18 cellular contexts compared by ENCODE assay signal in the genomic region with DNA sequence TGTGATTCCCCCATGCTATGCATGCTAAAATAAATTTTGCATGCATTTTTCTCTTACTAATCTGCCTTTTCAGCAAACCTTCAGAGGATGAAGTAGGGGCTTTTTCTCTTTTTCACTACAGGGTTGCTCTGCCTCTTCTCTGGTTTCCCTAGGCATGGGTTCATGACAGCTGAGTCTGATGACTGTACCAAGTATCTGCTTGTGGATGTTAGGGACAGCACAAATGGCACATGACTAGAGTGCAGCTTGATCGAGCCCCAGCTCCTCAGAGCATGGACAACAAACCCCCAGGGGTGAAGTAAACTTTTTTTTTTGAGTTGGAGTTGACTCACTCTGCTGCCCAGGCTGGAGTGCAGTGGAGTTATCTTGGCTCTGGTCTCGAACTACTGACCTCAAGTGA. TPM values are rescaled to one million over a fixed set of nuclear protein-coding genes. Genes with fewer than 3 reads are reported as not detected.
DNase-seq lines count a peak whose midpoint lies in the region; ATAC-seq, FAIRE-seq and TF ChIP-seq lines count a peak whose summit lies in the region.
"Had no signal": no experiment of that assay in that cellular context is flagged by ENCODE, and none has a peak within 500 bp of the region (broad histone marks: within the 10 kb centered on the region; RNA-seq: fewer than 3 reads in every experiment).

No MANE protein-coding gene starts in this region.

- H3K4me2 ChIP-seq in OCI-LY3 (ENCODE audit: low read length) (peak overlapping the region; percentile 25; the same call in 1 of the 2 replicates), H1 (ENCODE audit: insufficient read depth in 1 of 2, low read depth in 2 of 2, low read length in 2 of 2) (no peak overlapping the region)

- no peak overlapping the region for H2BK20ac ChIP-seq in H1 (ENCODE audit: low read length)

- H3K9ac ChIP-seq in OCI-LY3 (ENCODE audit: low read length) (no peak overlapping the region), H1 (replicated peaks in 1 of 4; ENCODE audit: extremely low read depth in 1 of 4, low read depth in 3 of 4, low read length in 3 of 4) (no peak overlapping the region), colonic mucosa (ENCODE audit: low read depth in 2 of 2, low read length in 2 of 2) (no peak overlapping the region)

- H3K79me1 ChIP-seq in H1 (ENCODE audit: low read depth, low read length): no peaks in the 10 kb centered on the region

- H2BK15ac ChIP-seq in H1 (ENCODE audit: low read length): no peak overlapping the region

- TF ChIP-seq RAD21 in H1 (IDR thresholded peaks at IDR 0.05 in 1 of 2, conservative IDR thresholded peaks at IDR 0.05 in 1 of 2; ENCODE audit: low read depth in 2 of 2, low read length in 2 of 2): no peak

- no peak overlapping the region for H4K5ac ChIP-seq in H1 (ENCODE audit: insufficient read length, low read depth, low read length)

- TF ChIP-seq CTCF in OCI-LY3 (IDR thresholded peaks at IDR 0.05; ENCODE audit: low read depth, low read length) (no peak), H1 (IDR thresholded peaks at IDR 0.05; ENCODE audit: control extremely low read depth in 1 of 3, insufficient read depth in 1 of 3, low read depth in 1 of 3, low read length in 3 of 3) (no peak), nephron progenitor cell (IDR thresholded peaks at IDR 0.05) (no peak), omental fat pad (IDR thresholded peaks at IDR 0.05) (no peak), colonic mucosa (IDR thresholded peaks at IDR 0.05) (no peak), WERI-Rb-1 (IDR thresholded peaks at IDR 0.05; ENCODE audit: low read depth, low read length) (no peak)

- H3K9me3 Mint-ChIP-seq in nephron progenitor cell: no peaks in the 10 kb centered on the region
- H3K9me3 Mint-ChIP-seq in stimulated activated memory B cell treated with anti-CD40 and anti-IgM and Interleukin-4, amounts not matched to agents 10 μg/mL and 1 μg/mL and 100 μg/mL, for 72 hours: no peaks in the 10 kb centered on the region
- H3K9me3 Mint-ChIP-seq: CD4-positive, alpha-beta memory T cell had no signal

- no peak overlapping the region for H3K18ac ChIP-seq in H1 (ENCODE audit: extremely low read depth, low read length)

- no peaks in the 10 kb centered on the region for H3K36me3 Mint-ChIP-seq in nephron progenitor cell (ENCODE audit: low read depth)
- H3K36me3 Mint-ChIP-seq in stimulated activated memory B cell treated with anti-CD40 and anti-IgM and Interleukin-4, amounts not matched to agents 10 μg/mL and 1 μg/mL and 100 μg/mL, for 72 hours: no peaks in the 10 kb centered on the region
- H3K36me3 Mint-ChIP-seq: CD4-positive, alpha-beta memory T cell had no signal

- H3K23ac ChIP-seq in H1 (ENCODE audit: insufficient read length): no peak overlapping the region

- 87% methylated on average over 2 of the region's 2 CpGs; no CpG with 5 or more reads in 1 of the 2 experiments for WGBS in H1 (ENCODE audit: extremely low coverage in 1 of 2, insufficient coverage in 1 of 2, insufficient read length in 1 of 2, insufficient replicate concordance in 2 of 2, low coverage in 1 of 2, low lambda C conversion rate in 2 of 2, missing lambda C conversion rate in 1 of 2), 2 experiments

- H3K27me3 ChIP-seq in OCI-LY3 (ENCODE audit: low read depth, low read length) (peaks cover 36% of the 10 kb centered on the region), H1 (replicated peaks in 1 of 4; ENCODE audit: control insufficient read depth in 3 of 4, extremely low read depth in 1 of 4, insufficient read depth in 3 of 4, low read length in 3 of 4) (no peaks in the 10 kb centered on the region), colonic mucosa (no peaks in the 10 kb centered on the region), WERI-Rb-1 (ENCODE audit: insufficient read depth, low read depth, severe bottlenecking) (no peaks in the 10 kb centered on the region)
- H3K27me3 ChIP-seq: BE2C had no signal

- H2AFZ ChIP-seq in OCI-LY3 (ENCODE audit: low read depth, low read length) (no peak overlapping the region), H1 (ENCODE audit: low read length) (no peak overlapping the region)

- H3K9me3 ChIP-seq in OCI-LY3 (ENCODE audit: insufficient read depth, low read length) (no peaks in the 10 kb centered on the region), H1 (ENCODE audit: insufficient read depth in 2 of 2, low read depth in 1 of 2, low read length in 1 of 2) (no peaks in the 10 kb centered on the region), colonic mucosa (no peaks in the 10 kb centered on the region), WERI-Rb-1 (ENCODE audit: severe bottlenecking) (no peaks in the 10 kb centered on the region)
- H3K9me3 ChIP-seq: BE2C, HAP-1 had no signal

- no peak overlapping the region for H3K56ac ChIP-seq in H1 (replicated peaks; ENCODE audit: insufficient read length, low read depth, low read length)

- no peak for TF ChIP-seq EP300 in H1 (IDR thresholded peaks at IDR 0.05; ENCODE audit: borderline replicate concordance in 1 of 2, low read depth in 2 of 2, low read length in 2 of 2)

- H4K8ac ChIP-seq in H1 (ENCODE audit: extremely low read depth, insufficient read depth, low read length): peak overlapping the region; percentile 1; the same call in 1 of the 2 replicates

- H3K4me3 ChIP-seq in OCI-LY3 (ENCODE audit: low read length) (no peak overlapping the region), H1 (ENCODE audit: extremely low read depth in 1 of 4, insufficient read depth in 2 of 4, low read depth in 3 of 4, low read length in 4 of 4) (no peak overlapping the region), colonic mucosa (no peak overlapping the region), WERI-Rb-1 (ENCODE audit: low read depth, low read length) (no peak overlapping the region)
- H3K4me3 ChIP-seq: HAP-1 had no signal

- H2BK120ac ChIP-seq in H1 (replicated peaks; ENCODE audit: low read depth, low read length): no peak overlapping the region

- no peaks in the 10 kb centered on the region for H3K4me1 Mint-ChIP-seq in nephron progenitor cell
- peaks cover 40% of the 10 kb centered on the region for H3K4me1 Mint-ChIP-seq in stimulated activated memory B cell treated with anti-CD40 and anti-IgM and Interleukin-4, amounts not matched to agents 10 μg/mL and 1 μg/mL and 100 μg/mL, for 72 hours

- POLR2A ChIA-PET in H1 (lab: Charles Lee; ENCODE audit: partially characterized antibody): no interaction called here

- H3K27me3 Mint-ChIP-seq in nephron progenitor cell (ENCODE audit: low read depth, poor library complexity): peaks cover 18% of the 10 kb centered on the region
- H3K27me3 Mint-ChIP-seq in stimulated activated memory B cell treated with anti-CD40 and anti-IgM and Interleukin-4, amounts not matched to agents 10 μg/mL and 1 μg/mL and 100 μg/mL, for 72 hours: no peaks in the 10 kb centered on the region
- H3K27me3 Mint-ChIP-seq: CD4-positive, alpha-beta memory T cell had no signal

- no peak overlapping the region for H2BK12ac ChIP-seq in H1 (ENCODE audit: low read depth, low read length)

- peak overlapping the region; percentile 17 for H3K27ac Mint-ChIP-seq in nephron progenitor cell
- H3K27ac Mint-ChIP-seq in stimulated activated memory B cell treated with anti-CD40 and anti-IgM and Interleukin-4, amounts not matched to agents 10 μg/mL and 1 μg/mL and 100 μg/mL, for 72 hours: no peak overlapping the region
- H3K27ac Mint-ChIP-seq: CD4-positive, alpha-beta memory T cell had no signal

- H4K20me1 ChIP-seq in OCI-LY3 (ENCODE audit: insufficient read depth, low read length) (no peaks in the 10 kb centered on the region), H1 (replicated peaks in 1 of 2; ENCODE audit: control insufficient read depth in 1 of 2, insufficient read depth in 2 of 2, low read length in 2 of 2) (no peaks in the 10 kb centered on the region)

- H3K36me3 ChIP-seq in OCI-LY3 (replicated peaks; ENCODE audit: low read depth, low read length) (no peaks in the 10 kb centered on the region), H1 (ENCODE audit: control insufficient read depth in 2 of 4, insufficient read depth in 4 of 4, low read length in 3 of 4) (no peaks in the 10 kb centered on the region), colonic mucosa (no peaks in the 10 kb centered on the region), WERI-Rb-1 (no peaks in the 10 kb centered on the region)
- H3K36me3 ChIP-seq: BE2C, HAP-1 had no signal

- intact Hi-C loops in colonic mucosa (cut with DNase I): no loop called here

- H2AK5ac ChIP-seq in H1 (ENCODE audit: low read depth, low read length): no peak overlapping the region

- no peak overlapping the region for H3K4me3 Mint-ChIP-seq in nephron progenitor cell
- H3K4me3 Mint-ChIP-seq in stimulated activated memory B cell treated with anti-CD40 and anti-IgM and Interleukin-4, amounts not matched to agents 10 μg/mL and 1 μg/mL and 100 μg/mL, for 72 hours: no peak overlapping the region
- H3K4me3 Mint-ChIP-seq: CD4-positive, alpha-beta memory T cell had no signal

- H3K27ac ChIP-seq in OCI-LY3 (ENCODE audit: low read length): no peak overlapping the region
- H3K27ac ChIP-seq in H1 (ENCODE audit: low read depth, low read length): no peak overlapping the region
- H3K27ac ChIP-seq in colonic mucosa: no peak overlapping the region
- no peak overlapping the region for H3K27ac ChIP-seq in WERI-Rb-1
- H3K27ac ChIP-seq: C4-2B, HL-60 had no signal

- no peak overlapping the region for H3K4ac ChIP-seq in H1 (replicated peaks; ENCODE audit: insufficient read length, low read depth, low read length)

- no peaks in the 10 kb centered on the region for H3K79me2 ChIP-seq in OCI-LY3 (ENCODE audit: low read length)
- no peaks in the 10 kb centered on the region for H3K79me2 ChIP-seq in H1 (ENCODE audit: control insufficient read depth in 1 of 2, insufficient read depth in 2 of 2, low read length in 2 of 2)

- CTCF ChIA-PET in H1 (lab: Charles Lee; ENCODE audit: partially characterized antibody): interaction anchor here (0.6 to 1.5 kb wide), 5 partner anchors 10 to 33 kb away, joined by 3 to 8 read pairs (median 4); no protein-coding TSS in a partner anchor

- H2BK5ac ChIP-seq in H1 (ENCODE audit: low read depth, low read length): no peak overlapping the region

- no peak for FAIRE-seq in H1 (lab: Jason Lieb, UNC)
- FAIRE-seq: A204.1, GM12891 had no signal

- DNase-seq in H1 (ENCODE audit: low read depth in 1 of 2, low spot score in 2 of 2) (no peak), nephron progenitor cell (no peak), omental fat pad (ENCODE audit: low spot score) (no peak), colonic mucosa (no peak), WERI-Rb-1 (no peak)
- DNase-seq: BE2C; CD4-positive, alpha-beta memory T cell; DMS79; GOT3 had no signal

- H3K4me1 ChIP-seq in OCI-LY3 (ENCODE audit: low read length) (peaks cover 43% of the 10 kb centered on the region), H1 (replicated peaks in 1 of 4; ENCODE audit: control insufficient read depth in 3 of 4, insufficient read depth in 4 of 4, low read length in 3 of 4) (no peaks in the 10 kb centered on the region), colonic mucosa (no peaks in the 10 kb centered on the region)
- H3K4me1 ChIP-seq: BE2C, HAP-1 had no signal

- no peaks in the 10 kb centered on the region for H3K23me2 ChIP-seq in H1 (ENCODE audit: low read depth, low read length)

- ATAC-seq in stimulated activated memory B cell treated with anti-CD40 and anti-IgM and Interleukin-4, amounts not matched to agents 10 μg/mL and 1 μg/mL and 100 μg/mL, for 72 hours: peak; percentile 54
- ATAC-seq in omental fat pad (ENCODE audit: low FRiP score): no peak
- ATAC-seq in HG02885 (IDR thresholded peaks at IDR 0.05; ENCODE audit: poor library complexity, unreplicated experiment): no peak

- H3K14ac ChIP-seq in H1 (ENCODE audit: insufficient read length): no peak overlapping the region

- TF ChIP-seq POLR2A in H1 (IDR thresholded peaks at IDR 0.05; ENCODE audit: control extremely low read depth in 1 of 2, low read depth in 2 of 2, low read length in 2 of 2): no peak

- no peak overlapping the region for H4K91ac ChIP-seq in H1 (replicated peaks; ENCODE audit: insufficient read length, low read length)

RNA-seq across cellular contexts. Expression of gene GCM1, which starts 57.1 kb away (rescaled TPM):
- total RNA-seq in H1 (2021; fragmentation: NEBNext Ultra II Directional; extraction: Animal tissue kit (Norgen Biotek cat#: 25700)): not detected in 2 replicates
- 0.02 TPM in 1 of 2 replicates, not detected in the other for polyA plus RNA-seq in H1 (2011; rRNA removed)
- not detected for polyA plus RNA-seq in H1 (2011; cell fraction: cytosol; rRNA removed)
- polyA plus RNA-seq in H1 (2011; cell fraction: nucleus; rRNA removed): 0.06 TPM
- polyA plus RNA-seq in H1 (2012, experiment 1 of 2): not detected in 4 replicates
- polyA plus RNA-seq in H1 (2012, experiment 2 of 2): not detected
- 0.06 TPM for polyA plus RNA-seq in H1 (2013, experiment 1 of 2)
- 0.06 TPM for polyA plus RNA-seq in H1 (2013, experiment 2 of 2)
- polyA minus RNA-seq in H1 (2011; rRNA and poly(A)+ RNA removed): not detected in 2 replicates
- not detected for polyA minus RNA-seq in H1 (2011; cell fraction: cytosol; rRNA and poly(A)+ RNA removed)
- polyA minus RNA-seq in H1 (2011; cell fraction: nucleus; rRNA and poly(A)+ RNA removed): not detected
- total RNA-seq in omental fat pad: under 1 TPM in 1 of 4 donors, not detected in 3; 0.36 TPM
- not detected for total RNA-seq in colonic mucosa
- total RNA-seq: G401 had no signal
- polyA plus RNA-seq: CD4-positive, alpha-beta memory T cell had no signal
